Comparison of ENCODE assay signal across 1 cellular context in the genomic region with DNA sequence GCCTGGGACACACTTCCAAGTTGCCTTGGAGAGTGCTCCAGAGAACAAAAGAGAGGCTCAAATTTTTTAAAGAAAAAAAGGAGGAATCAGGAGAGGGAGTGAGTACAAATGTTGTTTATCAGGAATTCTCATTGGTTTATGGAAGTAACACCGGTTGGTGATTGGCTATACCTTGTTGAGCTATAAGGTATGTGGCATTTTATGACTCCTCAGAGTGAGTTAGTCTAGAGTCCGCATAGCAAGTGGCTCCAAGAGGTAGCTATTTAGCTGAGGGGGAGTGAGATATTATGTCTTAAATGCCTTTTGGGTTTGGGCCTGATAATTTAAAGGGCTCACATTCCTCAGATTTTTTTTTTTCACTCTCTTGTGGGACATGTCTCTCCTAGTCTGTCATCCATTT.
TF ChIP-seq lines count a peak whose summit lies in the region.

No MANE protein-coding gene starts in this region.

TF ChIP-seq in H1, 55 proteins besides CTCF, POLR2A, EP300 and RAD21:
- TF ChIP-seq, protein P1, sequence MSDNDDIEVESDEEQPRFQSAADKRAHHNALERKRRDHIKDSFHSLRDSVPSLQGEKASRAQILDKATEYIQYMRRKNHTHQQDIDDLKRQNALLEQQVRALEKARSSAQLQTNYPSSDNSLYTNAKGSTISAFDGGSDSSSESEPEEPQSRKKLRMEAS (IDR thresholded peaks at IDR 0.05) = no peak
- no peak for TF ChIP-seq CHD2 (IDR thresholded peaks at IDR 0.05; ENCODE audit: low read length)
- no peak for TF ChIP-seq EZH2 (IDR thresholded peaks at IDR 0.05; ENCODE audit: low read depth, low read length, severe bottlenecking)
- TF ChIP-seq NANOG (IDR thresholded peaks at IDR 0.05; ENCODE audit: insufficient read depth, low read depth, low read length, poor library complexity, severe bottlenecking) = no peak
- peak; percentile 66 for TF ChIP-seq TAF7 (optimal IDR thresholded peaks at IDR 0.05; ENCODE audit: borderline replicate concordance, low read depth, low read length)
- no peak for TF ChIP-seq NRF1 (IDR thresholded peaks at IDR 0.05; ENCODE audit: low read depth, low read length)
- no peak for TF ChIP-seq BACH1 (IDR thresholded peaks at IDR 0.05; ENCODE audit: low read length)
